ENCODE assay signal across 1 cellular context in the genomic region with DNA sequence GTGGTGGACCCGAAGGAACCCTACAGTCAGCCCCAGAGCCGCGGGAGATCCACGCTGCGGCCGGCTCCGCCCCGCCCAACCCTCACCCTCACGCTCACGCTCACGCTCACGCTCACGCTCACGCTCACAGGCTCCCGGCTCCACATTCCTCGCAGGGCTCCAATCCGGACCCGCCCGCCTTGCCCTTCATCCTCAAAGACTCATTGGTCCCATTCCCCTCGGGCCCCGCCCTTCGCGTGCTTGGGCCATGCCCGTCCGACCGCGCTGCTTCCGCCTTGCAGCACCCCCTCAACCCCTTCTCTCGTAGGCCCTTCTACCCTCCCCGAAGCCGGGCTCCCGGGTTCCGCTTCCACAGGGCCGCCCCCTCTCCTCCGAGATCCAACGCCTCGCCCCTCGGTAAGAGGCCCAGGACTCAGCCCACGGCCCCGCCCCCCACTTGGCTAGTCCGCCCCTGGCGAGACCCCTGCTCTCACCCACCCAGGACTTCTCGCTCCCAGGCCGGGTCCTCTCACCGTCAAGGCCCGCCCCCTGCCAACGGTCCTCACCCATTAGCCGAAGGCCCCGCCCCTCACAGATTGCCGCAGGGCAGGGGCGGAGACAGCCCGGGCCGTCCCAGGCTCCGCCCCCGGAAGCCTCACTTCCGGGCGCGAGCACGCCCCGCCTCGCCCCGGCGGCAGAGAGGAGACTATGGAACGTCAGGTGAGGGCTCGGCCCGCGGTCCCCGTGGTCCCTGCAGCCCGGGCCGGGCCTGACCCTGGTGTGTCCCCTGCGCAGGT.
TF ChIP-seq lines count a peak whose summit lies in the region.

A gene (plus strand): TSS at position 637 of the 776 bp plus-strand sequence. CDS start 51 bp downstream, at position 688.

TF ChIP-seq in HEK293, 187 proteins besides CTCF, POLR2A, EP300 and RAD21 (continued from another document):
- TF ChIP-seq ZBTB8A (tag by site-specific recombination; IDR thresholded peaks at IDR 0.05) (peak; percentile 60), ZFP3 (tag by site-specific recombination; IDR thresholded peaks at IDR 0.05; ENCODE audit: low read depth) (no peak), ZNF768 (tag by site-specific recombination; IDR thresholded peaks at IDR 0.05) (no peak), ZNF561 (tag by site-specific recombination; IDR thresholded peaks at IDR 0.05; ENCODE audit: borderline replicate concordance) (peak; percentile 37; the same call in 1 of the 2 replicates), ZNF114 (tag by site-specific recombination; IDR thresholded peaks at IDR 0.05) (no peak), ZNF391 (tag by site-specific recombination; IDR thresholded peaks at IDR 0.05; ENCODE audit: borderline replicate concordance, low read depth) (no peak), ZNF529 (tag by site-specific recombination; IDR thresholded peaks at IDR 0.05; ENCODE audit: insufficient replicate concordance) (no peak), HOXC10 (CRISPR knock-in tag; IDR thresholded peaks at IDR 0.05) (no peak), ZNF302 (tag by site-specific recombination; IDR thresholded peaks at IDR 0.05; ENCODE audit: low read depth) (no peak), ZFP41 (tag by site-specific recombination; IDR thresholded peaks at IDR 0.05; ENCODE audit: borderline replicate concordance) (no peak), SP7 (tag by site-specific recombination; IDR thresholded peaks at IDR 0.05) (peak; percentile 73), ZNF600 (tag by site-specific recombination; IDR thresholded peaks at IDR 0.05) (peak; percentile 44; the same call in 1 of the 2 replicates), GLI2 (tag by site-specific recombination; IDR thresholded peaks at IDR 0.05; ENCODE audit: borderline replicate concordance, low read depth) (no peak)
- TF ChIP-seq, protein P1, sequence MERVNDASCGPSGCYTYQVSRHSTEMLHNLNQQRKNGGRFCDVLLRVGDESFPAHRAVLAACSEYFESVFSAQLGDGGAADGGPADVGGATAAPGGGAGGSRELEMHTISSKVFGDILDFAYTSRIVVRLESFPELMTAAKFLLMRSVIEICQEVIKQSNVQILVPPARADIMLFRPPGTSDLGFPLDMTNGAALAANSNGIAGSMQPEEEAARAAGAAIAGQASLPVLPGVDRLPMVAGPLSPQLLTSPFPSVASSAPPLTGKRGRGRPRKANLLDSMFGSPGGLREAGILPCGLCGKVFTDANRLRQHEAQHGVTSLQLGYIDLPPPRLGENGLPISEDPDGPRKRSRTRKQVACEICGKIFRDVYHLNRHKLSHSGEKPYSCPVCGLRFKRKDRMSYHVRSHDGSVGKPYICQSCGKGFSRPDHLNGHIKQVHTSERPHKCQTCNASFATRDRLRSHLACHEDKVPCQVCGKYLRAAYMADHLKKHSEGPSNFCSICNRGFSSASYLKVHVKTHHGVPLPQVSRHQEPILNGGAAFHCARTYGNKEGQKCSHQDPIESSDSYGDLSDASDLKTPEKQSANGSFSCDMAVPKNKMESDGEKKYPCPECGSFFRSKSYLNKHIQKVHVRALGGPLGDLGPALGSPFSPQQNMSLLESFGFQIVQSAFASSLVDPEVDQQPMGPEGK (tag by site-specific recombination; IDR thresholded peaks at IDR 0.05), result peak; percentile 94
- TF ChIP-seq, protein P2, sequence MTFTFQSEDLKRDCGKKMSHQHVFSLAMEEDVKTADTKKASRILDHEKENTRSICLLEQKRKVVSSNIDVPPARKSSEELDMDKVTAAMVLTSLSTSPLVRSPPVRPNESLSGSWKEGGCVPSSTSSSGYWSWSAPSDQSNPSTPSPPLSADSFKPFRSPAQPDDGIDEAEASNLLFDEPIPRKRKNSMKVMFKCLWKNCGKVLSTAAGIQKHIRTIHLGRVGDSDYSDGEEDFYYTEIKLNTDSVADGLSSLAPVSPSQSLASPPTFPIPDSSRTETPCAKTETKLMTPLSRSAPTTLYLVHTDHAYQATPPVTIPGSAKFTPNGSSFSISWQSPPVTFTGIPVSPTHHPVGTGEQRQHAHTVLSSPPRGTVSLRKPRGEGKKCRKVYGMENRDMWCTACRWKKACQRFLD (tag by site-specific recombination; IDR thresholded peaks at IDR 0.05), result no peak
- TF ChIP-seq, protein P3, sequence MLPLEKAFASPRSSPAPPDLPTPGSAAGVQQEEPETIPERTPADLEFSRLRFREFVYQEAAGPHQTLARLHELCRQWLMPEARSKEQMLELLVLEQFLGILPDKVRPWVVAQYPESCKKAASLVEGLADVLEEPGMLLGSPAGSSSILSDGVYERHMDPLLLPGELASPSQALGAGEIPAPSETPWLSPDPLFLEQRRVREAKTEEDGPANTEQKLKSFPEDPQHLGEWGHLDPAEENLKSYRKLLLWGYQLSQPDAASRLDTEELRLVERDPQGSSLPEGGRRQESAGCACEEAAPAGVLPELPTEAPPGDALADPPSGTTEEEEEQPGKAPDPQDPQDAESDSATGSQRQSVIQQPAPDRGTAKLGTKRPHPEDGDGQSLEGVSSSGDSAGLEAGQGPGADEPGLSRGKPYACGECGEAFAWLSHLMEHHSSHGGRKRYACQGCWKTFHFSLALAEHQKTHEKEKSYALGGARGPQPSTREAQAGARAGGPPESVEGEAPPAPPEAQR (tag by site-specific recombination; IDR thresholded peaks at IDR 0.05), result no peak
- TF ChIP-seq, protein P4, sequence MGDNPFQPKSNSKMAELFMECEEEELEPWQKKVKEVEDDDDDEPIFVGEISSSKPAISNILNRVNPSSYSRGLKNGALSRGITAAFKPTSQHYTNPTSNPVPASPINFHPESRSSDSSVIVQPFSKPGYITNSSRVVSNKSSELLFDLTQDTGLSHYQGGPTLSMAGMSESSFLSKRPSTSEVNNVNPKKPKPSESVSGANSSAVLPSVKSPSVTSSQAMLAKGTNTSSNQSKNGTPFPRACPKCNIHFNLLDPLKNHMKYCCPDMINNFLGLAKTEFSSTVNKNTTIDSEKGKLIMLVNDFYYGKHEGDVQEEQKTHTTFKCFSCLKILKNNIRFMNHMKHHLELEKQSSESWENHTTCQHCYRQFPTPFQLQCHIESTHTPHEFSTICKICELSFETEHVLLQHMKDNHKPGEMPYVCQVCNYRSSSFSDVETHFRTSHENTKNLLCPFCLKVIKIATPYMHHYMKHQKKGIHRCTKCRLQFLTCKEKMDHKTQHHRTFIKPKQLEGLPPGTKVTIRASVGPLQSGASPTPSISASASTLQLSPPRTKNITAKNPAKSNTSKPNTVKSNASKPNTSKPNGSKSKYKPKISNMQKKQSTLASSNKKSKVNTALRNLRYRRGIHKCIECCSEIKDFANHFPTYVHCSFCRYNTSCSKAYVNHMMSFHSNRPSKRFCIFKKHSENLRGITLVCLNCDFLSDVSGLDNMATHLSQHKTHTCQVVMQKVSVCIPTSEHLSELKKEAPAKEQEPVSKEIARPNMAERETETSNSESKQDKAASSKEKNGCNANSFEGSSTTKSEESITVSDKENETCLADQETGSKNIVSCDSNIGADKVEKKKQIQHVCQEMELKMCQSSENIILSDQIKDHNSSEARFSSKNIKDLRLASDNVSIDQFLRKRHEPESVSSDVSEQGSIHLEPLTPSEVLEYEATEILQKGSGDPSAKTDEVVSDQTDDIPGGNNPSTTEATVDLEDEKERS (tag by site-specific recombination; IDR thresholded peaks at IDR 0.05), result no peak
